Comparison of ENCODE assay signal across 18 cellular contexts in the genomic region with DNA sequence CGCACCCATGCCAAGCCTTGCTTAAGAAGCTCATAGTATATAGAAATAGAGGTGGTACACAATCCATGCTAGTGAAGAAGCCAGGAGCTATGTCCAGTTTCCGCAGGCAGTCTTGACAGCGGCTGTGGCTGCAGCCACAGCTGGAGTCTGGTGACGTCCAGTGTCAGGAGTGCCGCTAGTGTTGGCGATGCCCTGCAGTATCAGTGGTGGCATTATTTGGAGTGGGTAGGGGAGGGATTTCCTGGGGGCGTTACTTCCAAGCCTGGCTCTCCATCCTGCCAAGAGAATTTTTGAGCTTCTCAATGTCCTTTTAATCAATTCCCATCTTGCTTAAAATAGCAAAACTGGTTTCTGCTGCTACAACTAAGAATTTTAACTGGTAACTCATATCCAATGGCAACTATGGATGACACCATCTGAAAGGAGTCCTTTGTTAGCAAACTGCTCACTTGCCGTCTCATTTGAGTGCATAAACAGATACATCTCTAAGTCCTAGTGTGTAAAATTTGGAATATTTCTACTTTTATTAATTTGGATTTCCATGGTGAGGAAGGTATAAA. TPM values are rescaled to one million over a fixed set of nuclear protein-coding genes. Genes with fewer than 3 reads are reported as not detected.
DNase-seq lines count a peak whose midpoint lies in the region; ATAC-seq and TF ChIP-seq lines count a peak whose summit lies in the region.
"Had no signal": no experiment of that assay in that cellular context is flagged by ENCODE, and none has a peak within 500 bp of the region (broad histone marks: within the 10 kb centered on the region; RNA-seq: fewer than 3 reads in every experiment).

No MANE protein-coding gene starts in this region.

- no peak overlapping the region for H4K5ac ChIP-seq in H9 (ENCODE audit: insufficient read length, low read depth, low read length)

- H3K9me3 ChIP-seq in parathyroid adenoma (ENCODE audit: control insufficient read depth, low read length) (no peaks in the 10 kb centered on the region), H9 (ENCODE audit: control insufficient read depth, low read depth, low read length) (no peaks in the 10 kb centered on the region)
- H3K9me3 ChIP-seq: pancreas had no signal

- peaks cover 19 to 28% of the 10 kb centered on the region in 2 experiments for H3K4me1 Mint-ChIP-seq in H9

- no CpG with 5 or more reads among the region's 8 CpGs for whole genome bisulfite sequencing in H9 (ENCODE audit: extremely low coverage, insufficient read length, low lambda C conversion rate)

- peak; percentile 90 for DNase-seq in COLO829 (ENCODE audit: low spot score)
- DNase-seq in inferior parietal cortex (ENCODE audit: extremely low spot score) = peak; percentile 63
- DNase-seq in NCI-H146 (lab: John Stamatoyannopoulos, UW) = no peak
- no peak for DNase-seq in H9
- no peak for DNase-seq in activated CD8-positive, alpha-beta memory T cell treated with anti-CD3 and anti-CD28 coated beads, Interleukin-2, amount 50 U/mL, for 48 hours
- DNase-seq in omental fat pad (ENCODE audit: low spot score) = no peak
- DNase-seq: activated CD4-positive, CD25-positive, alpha-beta regulatory T cell treated with anti-CD3 and anti-CD28 coated beads, Interleukin-2, amount 50 U/mL, for 72 hours; activated naive CD4-positive, alpha-beta T cell treated with Interleukin-2 at 50 U/mL for 16 hours; Calu3; effector CD8-positive, alpha-beta T cell; MM.1S; pancreas; SHP77; stimulated activated naive CD8-positive, alpha-beta T cell treated with anti-CD3 and anti-CD28 coated beads, Interleukin-15, Interleukin-2, amounts not matched to agents 100 U/mL and 50 U/mL, for 24 hours had no signal

- no peak overlapping the region for H3K18ac ChIP-seq in H9 (ENCODE audit: insufficient read length, low read depth, low read length)

- H2BK12ac ChIP-seq in H9 (ENCODE audit: insufficient read length, low read depth, low read length) = no peak overlapping the region

- H3K4me1 ChIP-seq in parathyroid adenoma (no peaks in the 10 kb centered on the region), H9 (ENCODE audit: insufficient read depth, low read length) (peaks cover 2% of the 10 kb centered on the region; the same call in 1 of the 2 replicates)

- H3K4ac ChIP-seq in H9 (ENCODE audit: low read depth, low read length) = no peak overlapping the region

- H3K36me3 Mint-ChIP-seq in H9 (ENCODE audit: insufficient read depth in 1 of 3, low read depth in 3 of 3) = no peaks in the 10 kb centered on the region

- peaks cover 7% of the 10 kb centered on the region for H3K27me3 Mint-ChIP-seq in H9 (ENCODE audit: low read depth)

- no peak overlapping the region for H4K8ac ChIP-seq in H9 (replicated peaks; ENCODE audit: insufficient read length, low read depth, low read length)

- no peak overlapping the region for H3K9ac ChIP-seq in parathyroid adenoma
- H3K9ac ChIP-seq in H9 (ENCODE audit: extremely low read depth, insufficient read length, low read length) = no peak overlapping the region

- H2BK20ac ChIP-seq in H9 (ENCODE audit: low read depth, low read length, poor library complexity, severe bottlenecking) = no peak overlapping the region

- H3K23ac ChIP-seq in H9 (ENCODE audit: insufficient read length, low read depth, low read length) = no peak overlapping the region

- H3K27ac Mint-ChIP-seq in H9 = no peak overlapping the region

- H3K27me3 ChIP-seq in parathyroid adenoma (ENCODE audit: control insufficient read depth, insufficient read depth, low read length) (no peaks in the 10 kb centered on the region), H9 (ENCODE audit: insufficient read depth, low read length) (no peaks in the 10 kb centered on the region)
- H3K27me3 ChIP-seq: pancreas had no signal

- H3K4me3 ChIP-seq in parathyroid adenoma (ENCODE audit: low read depth, low read length) = no peak overlapping the region
- H3K4me3 ChIP-seq: GM12878, pancreas had no signal

- no peaks in the 10 kb centered on the region for H3K36me3 ChIP-seq in parathyroid adenoma (ENCODE audit: control insufficient read depth, insufficient read depth, low read length)
- H3K36me3 ChIP-seq: pancreas had no signal

- H3T11ph ChIP-seq in H9 (ENCODE audit: low read length) = no peak overlapping the region

- no peak overlapping the region for H4K91ac ChIP-seq in H9 (ENCODE audit: insufficient read length, low read depth, low read length)

- H2BK15ac ChIP-seq in H9 (ENCODE audit: low read depth, low read length) = no peak overlapping the region

- H2BK5ac ChIP-seq in H9 (ENCODE audit: insufficient read length, low read length) = no peak overlapping the region

- no peak overlapping the region for H2AK5ac ChIP-seq in H9 (ENCODE audit: insufficient read length, low read length)

- no peak overlapping the region for H3K14ac ChIP-seq in H9 (ENCODE audit: insufficient read depth, low read length)

- no peaks in the 10 kb centered on the region for H3K23me2 ChIP-seq in H9 (ENCODE audit: insufficient read length, low read depth, low read length, poor library complexity, severe bottlenecking)

- no peaks in the 10 kb centered on the region for H3K79me1 ChIP-seq in H9 (ENCODE audit: insufficient read depth, low read depth, low read length, poor library complexity, severe bottlenecking)

- no peak overlapping the region for H2BK120ac ChIP-seq in H9 (ENCODE audit: low read depth, low read length, poor library complexity, severe bottlenecking)

- H3K4me2 ChIP-seq in parathyroid adenoma (ENCODE audit: low read length) (no peak overlapping the region), H9 (ENCODE audit: insufficient read depth, insufficient read length, low read length) (no peak overlapping the region)

- H3K56ac ChIP-seq in H9 (ENCODE audit: insufficient read length, low read depth, low read length) = no peak overlapping the region

- H4K20me1 ChIP-seq in H9 (ENCODE audit: control insufficient read depth, insufficient read depth, insufficient read length) = no peaks in the 10 kb centered on the region

- no peak overlapping the region for H3K4me3 Mint-ChIP-seq in H9

- H2AFZ ChIP-seq in parathyroid adenoma (no peak overlapping the region), H9 (ENCODE audit: low read length) (no peak overlapping the region)

- H3K79me2 ChIP-seq in parathyroid adenoma (no peaks in the 10 kb centered on the region), H9 (ENCODE audit: insufficient read depth, low read length) (no peaks in the 10 kb centered on the region)

- ATAC-seq in omental fat pad (ENCODE audit: low FRiP score) = no peak
- ATAC-seq: GM12878; stimulated activated naive CD8-positive, alpha-beta T cell treated with anti-CD3 and anti-CD28 coated beads, Interleukin-15, Interleukin-2, amounts not matched to agents 100 U/mL and 50 U/mL, for 24 hours had no signal

- no peaks in the 10 kb centered on the region for H3K9me3 Mint-ChIP-seq in H9

- peak overlapping the region; percentile 42 for H3K27ac ChIP-seq in angular gyrus (ENCODE audit: low read depth, low read length)
- H3K27ac ChIP-seq in parathyroid adenoma = peak overlapping the region; percentile 33
- no peak overlapping the region for H3K27ac ChIP-seq in H9 (ENCODE audit: insufficient read length, low read depth, low read length)

- TF ChIP-seq CTCF in parathyroid adenoma (IDR thresholded peaks at IDR 0.05) (no peak), H9 (conservative IDR thresholded peaks at IDR 0.05) (no peak), omental fat pad (IDR thresholded peaks at IDR 0.05) (no peak)

RNA-seq across cellular contexts. Expression of a gene that starts 44.4 kb away (rescaled TPM):
- 3.0 and 3.1 TPM in 2 replicates for total RNA-seq in H9 (2021)
- 100 to 1,000 TPM; 106 to 205 (median 122) TPM for total RNA-seq in omental fat pad

RNA-seq across cellular contexts. Expression of a gene that starts 53.3 kb away (rescaled TPM):
- total RNA-seq in H9 (2021) (3.3 and 3.8 TPM in 2 replicates), omental fat pad (10 to 100 TPM in 1 of 4 donors, 1 to 10 TPM in 3; 5.6 to 11.7 (median 6.7) TPM)
- total RNA-seq: G401 had no signal

Comparison
In these comparisons a context has a peak if more than half of its experiments do, and no peak if none do; other contexts are left out.
1. DNase-seq: peak in COLO829 (single experiment) and inferior parietal cortex (single experiment); none in NCI-H146 (single experiment), H9 (single experiment), activated CD8-positive, alpha-beta memory T cell treated with anti-CD3 and anti-CD28 coated beads, Interleukin-2, amount 50 U/mL, for 48 hours (single experiment) and omental fat pad (single experiment).
2. RNA of a gene that starts 44.4 kb away (total RNA-seq): 106 to 205 TPM in omental fat pad; 3.0 to 3.1 TPM in H9; every median in the first group is over 10 times any median in the second.